18 cellular contexts compared by ENCODE assay signal in genomic region chr15:77768107-77768506, GRCh38.
DNase-seq lines count a peak whose midpoint lies in the region; ATAC-seq and TF ChIP-seq lines count a peak whose summit lies in the region.
"Had no signal": no experiment of that assay in that cellular context is flagged by ENCODE, and none has a peak within 500 bp of the region (broad histone marks: within the 10 kb centered on the region; RNA-seq: fewer than 3 reads in every experiment).

No MANE protein-coding gene starts in this region.

- no peaks in the 10 kb centered on the region for H3K36me3 ChIP-seq in endodermal cell (ENCODE audit: control insufficient read depth, insufficient read depth, low read length)

- no peaks in the 10 kb centered on the region for H3K27me3 ChIP-seq in H9 (ENCODE audit: insufficient read depth, low read length)
- peaks cover 21% of the 10 kb centered on the region for H3K27me3 ChIP-seq in endodermal cell (ENCODE audit: control insufficient read depth, insufficient read depth, low read length, poor library complexity, severe bottlenecking)

- H3K23me2 ChIP-seq in H9 (ENCODE audit: insufficient read length, low read depth, low read length, poor library complexity, severe bottlenecking): no peaks in the 10 kb centered on the region

- TF ChIP-seq CTCF in H9 (conservative IDR thresholded peaks at IDR 0.05) (peak; percentile 54), endodermal cell (conservative IDR thresholded peaks at IDR 0.05) (peak; percentile 50), omental fat pad (IDR thresholded peaks at IDR 0.05) (no peak)

- no peak overlapping the region for H2AFZ ChIP-seq in H9 (ENCODE audit: low read length)

- H3K23ac ChIP-seq in H9 (ENCODE audit: insufficient read length, low read depth, low read length): no peak overlapping the region

- H3K27ac ChIP-seq in H9 (ENCODE audit: insufficient read length, low read depth, low read length): no peak overlapping the region
- H3K27ac ChIP-seq in endodermal cell (ENCODE audit: low read depth, low read length): no peak overlapping the region
- H3K27ac ChIP-seq: RWPE1 had no signal

- no CpG with 5 or more reads among the region's 5 CpGs for WGBS in H9 (ENCODE audit: extremely low coverage, insufficient read length, low lambda C conversion rate)
- WGBS in endodermal cell (ENCODE audit: insufficient coverage in 1 of 2, insufficient read length in 1 of 2), 2 experiments: 62% methylated on average over 5 of the region's 5 CpGs; no CpG with 5 or more reads in 1 of the 2 experiments

- H3K9me3 ChIP-seq in H9 (ENCODE audit: control insufficient read depth, low read depth, low read length) (no peaks in the 10 kb centered on the region), endodermal cell (ENCODE audit: control insufficient read depth, low read length) (no peaks in the 10 kb centered on the region)
- H3K9me3 ChIP-seq: SK-N-SH had no signal

- H3K27ac Mint-ChIP-seq in H9 (peak overlapping the region in 2 of 3 experiments; percentile 44 to 49; a peak in 1 of 7 replicates), endodermal cell (no peak overlapping the region)
- H3K27ac Mint-ChIP-seq in stimulated activated naive B cell treated with anti-CD40 and anti-IgM and Interleukin-4, amounts not matched to agents 10 μg/mL and 1 μg/mL and 100 μg/mL, for 72 hours: peak overlapping the region; percentile 7
- no peak overlapping the region for H3K27ac Mint-ChIP-seq in activated naive CD4-positive, alpha-beta T cell treated with anti-CD3 and anti-CD28 coated beads, Interleukin-2, amount 10 ng/mL, durations not matched to agents 7 days and 5 days
- H3K27ac Mint-ChIP-seq: CD4-positive, CD25-positive, alpha-beta regulatory T cell had no signal

- no peak overlapping the region for H4K8ac ChIP-seq in H9 (replicated peaks; ENCODE audit: insufficient read length, low read depth, low read length)

- H3K27me3 Mint-ChIP-seq in H9 (ENCODE audit: low read depth) (peaks cover 3% of the 10 kb centered on the region), endodermal cell (ENCODE audit: insufficient read depth) (peaks cover 36% of the 10 kb centered on the region)
- peaks cover 36 to 46% of the 10 kb centered on the region in 2 donors for H3K27me3 Mint-ChIP-seq in stimulated activated naive B cell treated with anti-CD40 and anti-IgM and Interleukin-4, amounts not matched to agents 10 μg/mL and 1 μg/mL and 100 μg/mL, for 72 hours
- H3K27me3 Mint-ChIP-seq in activated naive CD4-positive, alpha-beta T cell treated with anti-CD3 and anti-CD28 coated beads, Interleukin-2, amount 10 ng/mL, durations not matched to agents 7 days and 5 days: peaks cover 49% of the 10 kb centered on the region

- no peak overlapping the region for H3T11ph ChIP-seq in H9 (ENCODE audit: low read length)

- H4K20me1 ChIP-seq in H9 (ENCODE audit: control insufficient read depth, insufficient read depth, insufficient read length): no peaks in the 10 kb centered on the region

- DNase-seq in H9: peak; percentile 62
- peak; percentile 59 for DNase-seq in NCI-H345 (lab: John Stamatoyannopoulos, UW)
- peak; percentile 68 for DNase-seq in endodermal cell
- no peak for DNase-seq in stimulated activated naive B cell treated with anti-CD40 and anti-IgM and Interleukin-4, amounts not matched to agents 10 μg/mL and 1 μg/mL and 100 μg/mL, for 72 hours
- DNase-seq in omental fat pad (ENCODE audit: low spot score): no peak
- DNase-seq in activated naive CD4-positive, alpha-beta T cell treated with anti-CD3 and anti-CD28 coated beads, Interleukin-2, amount 10 ng/mL, durations not matched to agents 7 days and 5 days: no peak
- DNase-seq: CD4-positive, CD25-positive, alpha-beta regulatory T cell; DMS79; IMR-90; NCI-H1436 treated with DMSO at 0.1 percent for 48 hours; NCI-H2029 treated with DMSO at 0.1 percent for 48 hours; NCI-H510A; NCI-H748 treated with DMSO at 0.1 percent for 48 hours; SIG-M5; SK-N-SH had no signal

- no peak overlapping the region for H3K14ac ChIP-seq in H9 (ENCODE audit: insufficient read depth, low read length)

- no peak overlapping the region for H2BK5ac ChIP-seq in H9 (ENCODE audit: insufficient read length, low read length)

- H3K18ac ChIP-seq in H9 (ENCODE audit: insufficient read length, low read depth, low read length): no peak overlapping the region

- H3K4me3 Mint-ChIP-seq in H9: no peak overlapping the region
- H3K4me3 Mint-ChIP-seq in endodermal cell: no peak overlapping the region
- H3K4me3 Mint-ChIP-seq in stimulated activated naive B cell treated with anti-CD40 and anti-IgM and Interleukin-4, amounts not matched to agents 10 μg/mL and 1 μg/mL and 100 μg/mL, for 72 hours: no peak overlapping the region
- no peak overlapping the region for H3K4me3 Mint-ChIP-seq in activated naive CD4-positive, alpha-beta T cell treated with anti-CD3 and anti-CD28 coated beads, Interleukin-2, amount 10 ng/mL, durations not matched to agents 7 days and 5 days
- H3K4me3 Mint-ChIP-seq: CD4-positive, CD25-positive, alpha-beta regulatory T cell had no signal

- H3K36me3 Mint-ChIP-seq in H9 (ENCODE audit: insufficient read depth in 1 of 3, low read depth in 3 of 3): no peaks in the 10 kb centered on the region
- no peaks in the 10 kb centered on the region for H3K36me3 Mint-ChIP-seq in endodermal cell (ENCODE audit: low read depth)
- no peaks in the 10 kb centered on the region for H3K36me3 Mint-ChIP-seq in stimulated activated naive B cell treated with anti-CD40 and anti-IgM and Interleukin-4, amounts not matched to agents 10 μg/mL and 1 μg/mL and 100 μg/mL, for 72 hours
- H3K36me3 Mint-ChIP-seq in activated naive CD4-positive, alpha-beta T cell treated with anti-CD3 and anti-CD28 coated beads, Interleukin-2, amount 10 ng/mL, durations not matched to agents 7 days and 5 days: no peaks in the 10 kb centered on the region
- H3K36me3 Mint-ChIP-seq: CD4-positive, CD25-positive, alpha-beta regulatory T cell had no signal

- no peak overlapping the region for H4K91ac ChIP-seq in H9 (ENCODE audit: insufficient read length, low read depth, low read length)

- H3K79me1 ChIP-seq in H9 (ENCODE audit: insufficient read depth, low read depth, low read length, poor library complexity, severe bottlenecking): no peaks in the 10 kb centered on the region

- H3K4me2 ChIP-seq in H9 (ENCODE audit: insufficient read depth, insufficient read length, low read length): no peak overlapping the region
- H3K4me2 ChIP-seq: SK-N-SH had no signal

- CTCF ChIA-PET in activated naive CD4-positive, alpha-beta T cell treated with anti-CD3 and anti-CD28 coated beads, Interleukin-2, amount 10 ng/mL, durations not matched to agents 7 days and 5 days (lab: Charles Lee): no interaction called here

- H2BK120ac ChIP-seq in H9 (ENCODE audit: low read depth, low read length, poor library complexity, severe bottlenecking): no peak overlapping the region

- H2BK20ac ChIP-seq in H9 (ENCODE audit: low read depth, low read length, poor library complexity, severe bottlenecking): no peak overlapping the region

- H3K9ac ChIP-seq in H9 (ENCODE audit: extremely low read depth, insufficient read length, low read length) (no peak overlapping the region), endodermal cell (ENCODE audit: extremely low read depth, low read length, poor library complexity, severe bottlenecking) (no peak overlapping the region)
- H3K9ac ChIP-seq: SK-N-SH had no signal

- H3K4ac ChIP-seq in H9 (ENCODE audit: low read depth, low read length): no peak overlapping the region

- no peak overlapping the region for H2BK15ac ChIP-seq in H9 (ENCODE audit: low read depth, low read length)

- H3K4me1 ChIP-seq in H9 (ENCODE audit: insufficient read depth, low read length) (no peaks in the 10 kb centered on the region), endodermal cell (ENCODE audit: control insufficient read depth, insufficient read depth, low read length) (no peaks in the 10 kb centered on the region)

- no peak for ATAC-seq in stimulated activated naive B cell treated with anti-CD40 and anti-IgM and Interleukin-4, amounts not matched to agents 10 μg/mL and 1 μg/mL and 100 μg/mL, for 72 hours (replicated peaks)
- ATAC-seq in omental fat pad (ENCODE audit: low FRiP score) (no peak), GM21529 (IDR thresholded peaks at IDR 0.05; ENCODE audit: unreplicated experiment) (no peak)
- ATAC-seq: HCT116 had no signal

- H3K56ac ChIP-seq in H9 (ENCODE audit: insufficient read length, low read depth, low read length): no peak overlapping the region

- H3K4me1 Mint-ChIP-seq in H9: peaks cover 16 to 42% of the 10 kb centered on the region in 2 experiments
- H3K4me1 Mint-ChIP-seq in endodermal cell: peaks cover 27% of the 10 kb centered on the region
- H3K4me1 Mint-ChIP-seq in stimulated activated naive B cell treated with anti-CD40 and anti-IgM and Interleukin-4, amounts not matched to agents 10 μg/mL and 1 μg/mL and 100 μg/mL, for 72 hours: no peaks in the 10 kb centered on the region
- no peaks in the 10 kb centered on the region for H3K4me1 Mint-ChIP-seq in activated naive CD4-positive, alpha-beta T cell treated with anti-CD3 and anti-CD28 coated beads, Interleukin-2, amount 10 ng/mL, durations not matched to agents 7 days and 5 days
- H3K4me1 Mint-ChIP-seq: CD4-positive, CD25-positive, alpha-beta regulatory T cell had no signal

- no peaks in the 10 kb centered on the region for H3K79me2 ChIP-seq in H9 (ENCODE audit: insufficient read depth, low read length)

- H3K4me3 ChIP-seq in endodermal cell (ENCODE audit: low read length): no peak overlapping the region

- no peak overlapping the region for H4K5ac ChIP-seq in H9 (ENCODE audit: insufficient read length, low read depth, low read length)

- no peak overlapping the region for H2BK12ac ChIP-seq in H9 (ENCODE audit: insufficient read length, low read depth, low read length)

- no peak overlapping the region for H2AK5ac ChIP-seq in H9 (ENCODE audit: insufficient read length, low read length)

- H3K9me3 Mint-ChIP-seq in H9: no peaks in the 10 kb centered on the region
- H3K9me3 Mint-ChIP-seq in endodermal cell: no peaks in the 10 kb centered on the region
- H3K9me3 Mint-ChIP-seq in stimulated activated naive B cell treated with anti-CD40 and anti-IgM and Interleukin-4, amounts not matched to agents 10 μg/mL and 1 μg/mL and 100 μg/mL, for 72 hours: no peaks in the 10 kb centered on the region
- no peaks in the 10 kb centered on the region for H3K9me3 Mint-ChIP-seq in activated naive CD4-positive, alpha-beta T cell treated with anti-CD3 and anti-CD28 coated beads, Interleukin-2, amount 10 ng/mL, durations not matched to agents 7 days and 5 days
- H3K9me3 Mint-ChIP-seq: CD4-positive, CD25-positive, alpha-beta regulatory T cell had no signal

Comparison
In these comparisons a context has a peak if more than half of its experiments do, and no peak if none do; other contexts are left out.
1. DNase-seq: peak in H9 (single experiment), NCI-H345 (single experiment) and endodermal cell (single experiment); none in stimulated activated naive B cell treated with anti-CD40 and anti-IgM and Interleukin-4, amounts not matched to agents 10 μg/mL and 1 μg/mL and 100 μg/mL, for 72 hours (single experiment), omental fat pad (single experiment) and activated naive CD4-positive, alpha-beta T cell treated with anti-CD3 and anti-CD28 coated beads, Interleukin-2, amount 10 ng/mL, durations not matched to agents 7 days and 5 days (single experiment).
2. H3K27ac Mint-ChIP-seq: peak in H9 (2 of 3) and stimulated activated naive B cell treated with anti-CD40 and anti-IgM and Interleukin-4, amounts not matched to agents 10 μg/mL and 1 μg/mL and 100 μg/mL, for 72 hours (single experiment); none in endodermal cell (single experiment) and activated naive CD4-positive, alpha-beta T cell treated with anti-CD3 and anti-CD28 coated beads, Interleukin-2, amount 10 ng/mL, durations not matched to agents 7 days and 5 days (single experiment).
3. CTCF ChIP-seq: peak in H9 (single experiment) and endodermal cell (single experiment); none in omental fat pad (0 of 3).